Comparison of ENCODE assay signal across 24 cellular contexts in genomic region chr5:10157085-10157669, GRCh38.
A peak's percentile ranks its signal among the peaks of the same experiment; 100 is the strongest.
DNase-seq lines count a peak whose midpoint lies in the region; ATAC-seq and TF ChIP-seq lines count a peak whose summit lies in the region.
"Had no signal": no experiment of that assay in that cellular context is flagged by ENCODE, and none has a peak within 500 bp of the region (broad histone marks: within the 10 kb centered on the region; RNA-seq: fewer than 3 reads in every experiment).

No MANE protein-coding gene starts in this region.

- H3K4me1 Mint-ChIP-seq in H9 (peaks cover 57 to 64% of the 10 kb centered on the region in 2 experiments), endodermal cell (peaks cover 57% of the 10 kb centered on the region)
- H3K4me1 Mint-ChIP-seq: activated B cell treated with CpG ODN at 0.5 μM for 24 hours; activated naive CD8-positive, alpha-beta T cell treated with anti-CD3 and anti-CD28 coated beads, Interleukin-2, amount 10 ng/mL, durations not matched to agents 7 days and 5 days had no signal

- no peak overlapping the region for H3K4me2 ChIP-seq in H9 (ENCODE audit: insufficient read depth, insufficient read length, low read length)
- H3K4me2 ChIP-seq: hepatocyte, SK-N-SH, smooth muscle cell had no signal

- no peaks in the 10 kb centered on the region for H3K36me3 Mint-ChIP-seq in H9 (ENCODE audit: insufficient read depth in 1 of 3, low read depth in 3 of 3)
- H3K36me3 Mint-ChIP-seq in endodermal cell (ENCODE audit: low read depth), result no peaks in the 10 kb centered on the region
- H3K36me3 Mint-ChIP-seq: activated CD4-positive, alpha-beta memory T cell treated with anti-CD3 and anti-CD28 coated beads for 36 hours; activated naive CD8-positive, alpha-beta T cell treated with anti-CD3 and anti-CD28 coated beads, Interleukin-2, amount 10 ng/mL, durations not matched to agents 7 days and 5 days had no signal

- H3K18ac ChIP-seq in H9 (ENCODE audit: insufficient read length, low read depth, low read length), result no peak overlapping the region

- H2BK20ac ChIP-seq in H9 (ENCODE audit: low read depth, low read length, poor library complexity, severe bottlenecking), result no peak overlapping the region

- no peak overlapping the region for H4K91ac ChIP-seq in H9 (ENCODE audit: insufficient read length, low read depth, low read length)

- H3K9me3 ChIP-seq in H9 (ENCODE audit: control insufficient read depth, low read depth, low read length), result no peaks in the 10 kb centered on the region
- no peaks in the 10 kb centered on the region for H3K9me3 ChIP-seq in endodermal cell (ENCODE audit: control insufficient read depth, low read length)
- H3K9me3 ChIP-seq in prostate gland, result no peaks in the 10 kb centered on the region
- H3K9me3 ChIP-seq: SK-N-SH had no signal

- H3K9me3 Mint-ChIP-seq in H9, result no peaks in the 10 kb centered on the region
- no peaks in the 10 kb centered on the region for H3K9me3 Mint-ChIP-seq in endodermal cell
- H3K9me3 Mint-ChIP-seq: activated B cell treated with CpG ODN at 0.5 μM for 24 hours; activated CD4-positive, alpha-beta memory T cell treated with anti-CD3 and anti-CD28 coated beads for 36 hours; activated naive CD8-positive, alpha-beta T cell treated with anti-CD3 and anti-CD28 coated beads, Interleukin-2, amount 10 ng/mL, durations not matched to agents 7 days and 5 days had no signal

- intact Hi-C loops in prostate gland (cut with DNase I), result no loop called here

- TF ChIP-seq CTCF in H9 (conservative IDR thresholded peaks at IDR 0.05), result no peak
- no peak for TF ChIP-seq CTCF in endodermal cell (conservative IDR thresholded peaks at IDR 0.05)
- TF ChIP-seq CTCF in prostate gland (IDR thresholded peaks at IDR 0.05), result no peak

- no peak overlapping the region for H3T11ph ChIP-seq in H9 (ENCODE audit: low read length)

- H3K4me1 ChIP-seq in H9 (ENCODE audit: insufficient read depth, low read length) (peaks cover 2% of the 10 kb centered on the region), endodermal cell (ENCODE audit: control insufficient read depth, insufficient read depth, low read length) (peaks cover 26% of the 10 kb centered on the region), prostate gland (replicated peaks) (no peaks in the 10 kb centered on the region)

- no peaks in the 10 kb centered on the region for H3K79me2 ChIP-seq in H9 (ENCODE audit: insufficient read depth, low read length)
- H3K79me2 ChIP-seq: hepatocyte had no signal

- no peak for TF ChIP-seq POLR2A in prostate gland (IDR thresholded peaks at IDR 0.05)

- H4K20me1 ChIP-seq in H9 (ENCODE audit: control insufficient read depth, insufficient read depth, insufficient read length), result no peaks in the 10 kb centered on the region

- H2BK12ac ChIP-seq in H9 (ENCODE audit: insufficient read length, low read depth, low read length), result no peak overlapping the region

- H3K4ac ChIP-seq in H9 (ENCODE audit: low read depth, low read length), result no peak overlapping the region

- no peak overlapping the region for H2BK15ac ChIP-seq in H9 (ENCODE audit: low read depth, low read length)

- H3K14ac ChIP-seq in H9 (ENCODE audit: insufficient read depth, low read length), result no peak overlapping the region

- H3K27me3 ChIP-seq in H9 (ENCODE audit: insufficient read depth, low read length) (no peaks in the 10 kb centered on the region), endodermal cell (ENCODE audit: control insufficient read depth, insufficient read depth, low read length, poor library complexity, severe bottlenecking) (no peaks in the 10 kb centered on the region), prostate gland (replicated peaks; ENCODE audit: insufficient read depth) (no peaks in the 10 kb centered on the region)
- H3K27me3 ChIP-seq: hepatocyte had no signal

- H2AFZ ChIP-seq in H9 (ENCODE audit: low read length), result no peak overlapping the region
- H2AFZ ChIP-seq: hepatocyte had no signal

- H3K23me2 ChIP-seq in H9 (ENCODE audit: insufficient read length, low read depth, low read length, poor library complexity, severe bottlenecking), result no peaks in the 10 kb centered on the region

- DNase-seq in H9, result peak; percentile 76
- DNase-seq in NCI-H510A (lab: John Stamatoyannopoulos, UW), result peak; percentile 45
- DNase-seq in endodermal cell, result peak; percentile 92
- DNase-seq in prostate gland (ENCODE audit: low spot score), result peak; percentile 47
- no peak for DNase-seq in NCI-H146 (lab: John Stamatoyannopoulos, UW)
- DNase-seq: activated B cell treated with CpG ODN at 0.5 μM for 24 hours; activated CD4-positive, alpha-beta memory T cell treated with anti-CD3 and anti-CD28 coated beads for 36 hours; activated effector memory CD4-positive, alpha-beta T cell treated with Interleukin-2 at 50 U/mL for 16 hours; activated naive CD8-positive, alpha-beta T cell treated with anti-CD3 and anti-CD28 coated beads, Interleukin-2, amount 10 ng/mL, durations not matched to agents 7 days and 5 days; foreskin fibroblast; GDM1; KG1; mammary epithelial cell; NCI-H446; SK-N-SH; stimulated activated naive CD4-positive, alpha-beta T cell had no signal

- H3K27me3 Mint-ChIP-seq in H9 (ENCODE audit: low read depth), result peaks cover 19% of the 10 kb centered on the region
- no peaks in the 10 kb centered on the region for H3K27me3 Mint-ChIP-seq in endodermal cell (ENCODE audit: insufficient read depth)

- no peak for ATAC-seq in GM18909 (IDR thresholded peaks at IDR 0.05; ENCODE audit: poor library complexity, unreplicated experiment)
- ATAC-seq in HG02759 (IDR thresholded peaks at IDR 0.05; ENCODE audit: unreplicated experiment), result no peak
- ATAC-seq in HG03159 (IDR thresholded peaks at IDR 0.05; ENCODE audit: unreplicated experiment), result no peak

- H3K36me3 ChIP-seq in endodermal cell (ENCODE audit: control insufficient read depth, insufficient read depth, low read length) (no peaks in the 10 kb centered on the region), prostate gland (no peaks in the 10 kb centered on the region)

- H3K9ac ChIP-seq in H9 (ENCODE audit: extremely low read depth, insufficient read length, low read length), result no peak overlapping the region
- peak overlapping the region; percentile 17 for H3K9ac ChIP-seq in endodermal cell (ENCODE audit: extremely low read depth, low read length, poor library complexity, severe bottlenecking)
- H3K9ac ChIP-seq: SK-N-SH had no signal

- H2BK5ac ChIP-seq in H9 (ENCODE audit: insufficient read length, low read length), result no peak overlapping the region

- no peak overlapping the region for H3K23ac ChIP-seq in H9 (ENCODE audit: insufficient read length, low read depth, low read length)

- no peak overlapping the region for H3K56ac ChIP-seq in H9 (ENCODE audit: insufficient read length, low read depth, low read length)

- no CpG with 5 or more reads among the region's 3 CpGs for WGBS in H9 (ENCODE audit: extremely low coverage, insufficient read length, low lambda C conversion rate)
- WGBS in endodermal cell (ENCODE audit: insufficient coverage in 1 of 2, insufficient read length in 1 of 2), 2 experiments, result 36 to 56% methylated on average over 3 of the region's 3 CpGs
- 40% methylated on average over 3 of the region's 3 CpGs for WGBS in prostate gland

- H3K27ac ChIP-seq in H9 (ENCODE audit: insufficient read length, low read depth, low read length) (no peak overlapping the region), endodermal cell (ENCODE audit: low read depth, low read length) (no peak overlapping the region), prostate gland (no peak overlapping the region)
- H3K27ac ChIP-seq: C4-2B, epithelial cell of prostate, hepatocyte, RWPE1 had no signal

- H3K4me3 ChIP-seq in endodermal cell (ENCODE audit: low read length), result peak overlapping the region; percentile 70
- no peak overlapping the region for H3K4me3 ChIP-seq in prostate gland
- H3K4me3 ChIP-seq: hepatocyte, smooth muscle cell had no signal

- no peak overlapping the region for H2BK120ac ChIP-seq in H9 (ENCODE audit: low read depth, low read length, poor library complexity, severe bottlenecking)

- no peaks in the 10 kb centered on the region for H3K79me1 ChIP-seq in H9 (ENCODE audit: insufficient read depth, low read depth, low read length, poor library complexity, severe bottlenecking)

- H3K4me3 Mint-ChIP-seq in H9 (peak overlapping the region in 1 of 2 experiments; percentile 37; a peak in 4 of 5 replicates), endodermal cell (peak overlapping the region; percentile 37)
- H3K4me3 Mint-ChIP-seq: activated B cell treated with CpG ODN at 0.5 μM for 24 hours; activated CD4-positive, alpha-beta memory T cell treated with anti-CD3 and anti-CD28 coated beads for 36 hours; activated naive CD8-positive, alpha-beta T cell treated with anti-CD3 and anti-CD28 coated beads, Interleukin-2, amount 10 ng/mL, durations not matched to agents 7 days and 5 days had no signal

- no peak overlapping the region for H2AK5ac ChIP-seq in H9 (ENCODE audit: insufficient read length, low read length)

- no peak overlapping the region for H4K5ac ChIP-seq in H9 (ENCODE audit: insufficient read length, low read depth, low read length)

- peak overlapping the region in 2 of 3 experiments; percentile 67 to 83; a peak in 5 of 7 replicates for H3K27ac Mint-ChIP-seq in H9
- peak overlapping the region; percentile 90 for H3K27ac Mint-ChIP-seq in endodermal cell
- H3K27ac Mint-ChIP-seq: activated B cell treated with CpG ODN at 0.5 μM for 24 hours; activated CD4-positive, alpha-beta memory T cell treated with anti-CD3 and anti-CD28 coated beads for 36 hours; activated naive CD8-positive, alpha-beta T cell treated with anti-CD3 and anti-CD28 coated beads, Interleukin-2, amount 10 ng/mL, durations not matched to agents 7 days and 5 days had no signal

- no peak overlapping the region for H4K8ac ChIP-seq in H9 (replicated peaks; ENCODE audit: insufficient read length, low read depth, low read length)
